11 cellular contexts compared by ENCODE assay signal in genomic region chr15:71136159-71137137, GRCh38. TPM values are rescaled to one million over a fixed set of nuclear protein-coding genes. Genes with fewer than 3 reads are reported as not detected.
DNase-seq lines count a peak whose midpoint lies in the region; ATAC-seq and TF ChIP-seq lines count a peak whose summit lies in the region.
"Had no signal": no experiment of that assay in that cellular context is flagged by ENCODE, and none has a peak within 500 bp of the region (broad histone marks: within the 10 kb centered on the region; RNA-seq: fewer than 3 reads in every experiment).

No MANE protein-coding gene starts in this region.

- H3K27ac Mint-ChIP-seq in mesothelial cell of epicardium (peak overlapping the region; percentile 66), natural killer cell (no peak overlapping the region)
- H3K27ac Mint-ChIP-seq: activated naive CD8-positive, alpha-beta T cell had no signal

- CTCF ChIA-PET in PC-9 (lab: Charles Lee), result no interaction called here

- H3K4me3 Mint-ChIP-seq in mesothelial cell of epicardium, result no peak overlapping the region
- H3K4me3 Mint-ChIP-seq in natural killer cell, result no peak overlapping the region
- H3K4me3 Mint-ChIP-seq: activated naive CD8-positive, alpha-beta T cell had no signal

- BruUV-seq in PC-9 (replicated peaks; lab: Mats Ljungman, UMichigan), result TSS peak; percentile 47

- H3K9me2 ChIP-seq in PC-9 (ENCODE audit: insufficient read depth), result no peaks in the 10 kb centered on the region

- DNase-seq in EL (peak; percentile 98), PC-9 (peak; percentile 56 to 75), epithelial cell of prostate (ENCODE audit: low read depth, low spot score) (no peak), mesothelial cell of epicardium (ENCODE audit: low spot score in 2 of 2, unreplicated experiment in 2 of 2) (no peak), natural killer cell (no peak), stomach (no peak), NCI-H1092 (lab: John Stamatoyannopoulos, UW) (no peak)
- DNase-seq: retina had no signal

- peaks cover 2% of the 10 kb centered on the region for H3K27me3 Mint-ChIP-seq in mesothelial cell of epicardium (ENCODE audit: low read depth)
- H3K27me3 Mint-ChIP-seq in natural killer cell (ENCODE audit: low read depth in 2 of 2), result peaks cover 18 to 23% of the 10 kb centered on the region in 2 donors

- H3K4me1 ChIP-seq in PC-9 (replicated peaks; ENCODE audit: insufficient read depth) (peaks cover 27% of the 10 kb centered on the region), stomach (peaks cover 5 to 38% (median 25%) of the 10 kb centered on the region in 4 donors)

- H3K27me3 ChIP-seq in PC-9 (ENCODE audit: insufficient read depth, low read depth) (no peaks in the 10 kb centered on the region), stomach (no peaks in the 10 kb centered on the region)

- no peak overlapping the region for H3K4me3 ChIP-seq in PC-9
- H3K4me3 ChIP-seq in stomach, result no peak overlapping the region

- H3K9me3 ChIP-seq in PC-9 (ENCODE audit: insufficient read depth, low read depth) (no peaks in the 10 kb centered on the region), stomach (no peaks in the 10 kb centered on the region)

- POLR2A ChIA-PET in PC-9 (lab: Charles Lee; ENCODE audit: unreplicated experiment), result interaction anchor here (0.7 kb wide), 1 partner anchor 115 kb away, joined by 3 read pairs; no protein-coding TSS in a partner anchor

- no peak for TF ChIP-seq EP300 in stomach (IDR thresholded peaks at IDR 0.05)

- no peak overlapping the region for H2AFZ ChIP-seq in PC-9

- WGBS in stomach, 5 donors, result 74 to 85% (median 81%) methylated on average over 16 of the region's 16 CpGs

- H3K36me3 ChIP-seq in PC-9 (ENCODE audit: low read depth) (no peaks in the 10 kb centered on the region), stomach (no peaks in the 10 kb centered on the region)

- 0 out of 2 replicates have a peak, but pooled peaks cover 3% of the 10 kb centered on the region for H3F3A ChIP-seq in PC-9 (ENCODE audit: insufficient read depth, low read depth)

- H3K4me2 ChIP-seq in PC-9, result 0 out of 2 replicates have a peak overlapping the region, but pooled peaks have one; percentile 10

- TF ChIP-seq CTCF in PC-9 (conservative IDR thresholded peaks at IDR 0.05) (no peak), mesothelial cell of epicardium (IDR thresholded peaks at IDR 0.05; ENCODE audit: unreplicated experiment) (no peak), natural killer cell (IDR thresholded peaks at IDR 0.05) (no peak), stomach (IDR thresholded peaks at IDR 0.05) (no peak)

- H3K9me3 Mint-ChIP-seq in mesothelial cell of epicardium (peaks cover 5% of the 10 kb centered on the region), natural killer cell (no peaks in the 10 kb centered on the region)

- peaks cover 39% of the 10 kb centered on the region for H3K4me1 Mint-ChIP-seq in mesothelial cell of epicardium
- H3K4me1 Mint-ChIP-seq in natural killer cell, result no peaks in the 10 kb centered on the region

- intact Hi-C loops in PC-9 (cut with micrococcal nuclease; ENCODE audit: unreplicated experiment), result no loop called here
- intact Hi-C loops in natural killer cell (cut with micrococcal nuclease), result no loop called here
- intact Hi-C loops in stomach (cut with DNase I; ENCODE audit: low total_unique reads), result no loop called here

- H3K79me2 ChIP-seq in PC-9 (ENCODE audit: low read depth), result peaks cover 46% of the 10 kb centered on the region

- H3K27ac ChIP-seq in PC-9 (no peak overlapping the region), epithelial cell of prostate (peak overlapping the region; percentile 73), stomach (peak overlapping the region in 2 of 5 donors; percentile 26 to 41)
- H3K27ac ChIP-seq: VCaP had no signal

- TF ChIP-seq POLR2A in stomach (IDR thresholded peaks at IDR 0.05), result no peak

- ATAC-seq in natural killer cell, result no peak
- ATAC-seq in HG02588 (IDR thresholded peaks at IDR 0.05; ENCODE audit: unreplicated experiment), result no peak

- no peaks in the 10 kb centered on the region for H4K20me1 ChIP-seq in PC-9 (ENCODE audit: insufficient read depth)

- H3K36me3 Mint-ChIP-seq in mesothelial cell of epicardium (peaks cover 8% of the 10 kb centered on the region), natural killer cell (no peaks in the 10 kb centered on the region)
- H3K36me3 Mint-ChIP-seq: activated naive CD8-positive, alpha-beta T cell had no signal

RNA-seq across cellular contexts. Expression of gene THSD4, which starts 21.2 kb away (rescaled TPM):
- total RNA-seq in PC-9 (2021) (29.3 and 33.1 TPM in 2 replicates), mesothelial cell of epicardium (82.0 to 93.9 TPM (median 83.4 TPM) in 3 replicates), natural killer cell (not detected), stomach (10 to 100 TPM; 18.0 to 79.4 (median 23.5) TPM)
- 10 to 100 TPM in 1 of 3 donors, 1 to 10 TPM in 2; 1.8 to 40.9 (median 5.8) TPM for polyA plus RNA-seq in stomach

Comparison
In these comparisons a context has a peak if more than half of its experiments do, and no peak if none do; other contexts are left out.
1. DNase-seq: peak in EL (single experiment) and PC-9 (2 of 2); none in epithelial cell of prostate (single experiment), mesothelial cell of epicardium (0 of 2), natural killer cell (single experiment), stomach (single experiment) and NCI-H1092 (single experiment).
2. RNA of gene THSD4, which starts 21.2 kb away (total RNA-seq): 82.0 to 93.9 TPM in mesothelial cell of epicardium, 29.3 to 33.1 TPM in PC-9 and 18.0 to 79.4 TPM in stomach; not detected in natural killer cell; every median in the first group is over 10 times any median in the second.